In genomic region chr22:45268958-45269844, GRCh38 we compare ENCODE assay signal across 9 cellular contexts. TPM values are rescaled to one million over a fixed set of nuclear protein-coding genes. Genes with fewer than 3 reads are reported as not detected.
DNase-seq lines count a peak whose midpoint lies in the region; ATAC-seq and TF ChIP-seq lines count a peak whose summit lies in the region.
"Had no signal": no experiment of that assay in that cellular context is flagged by ENCODE, and none has a peak within 500 bp of the region (broad histone marks: within the 10 kb centered on the region; RNA-seq: fewer than 3 reads in every experiment).

No MANE protein-coding gene starts in this region.

- H3K4me2 ChIP-seq in GM23248 (ENCODE audit: unreplicated experiment) = peak overlapping the region; percentile 100

- H3K27me3 Mint-ChIP-seq in CD4-positive, alpha-beta T cell = peaks cover 14% of the 10 kb centered on the region

- H3K36me3 Mint-ChIP-seq in CD4-positive, alpha-beta T cell (ENCODE audit: low read depth) = no peaks in the 10 kb centered on the region

- peak overlapping the region; percentile 97 for H2AFZ ChIP-seq in GM23248

- 9 to 10% methylated on average over 30 to 44 of the region's 60 CpGs for WGBS in GM23248 (ENCODE audit: low coverage in 1 of 2, low lambda C conversion rate in 2 of 2, missing lambda C conversion rate in 2 of 2), 2 experiments

- CTCF ChIA-PET in CD4-positive, alpha-beta T cell (lab: Charles Lee) = interaction anchor here (0.7 to 1.6 kb wide), 3 partner anchors 40 to 90 kb away, joined by 3 read pairs; no protein-coding TSS in a partner anchor

- no peak overlapping the region for H3K27ac Mint-ChIP-seq in CD4-positive, alpha-beta T cell

- no peaks in the 10 kb centered on the region for H3K4me1 ChIP-seq in GM23248 (ENCODE audit: insufficient read depth)

- no peaks in the 10 kb centered on the region for H3K9me3 Mint-ChIP-seq in CD4-positive, alpha-beta T cell

- H3K27ac ChIP-seq in CD4-positive, alpha-beta T cell (ENCODE audit: low read depth, low read length) = no peak overlapping the region
- H3K27ac ChIP-seq in GM23248 (no peak overlapping the region), caudate nucleus (ENCODE audit: low read depth, low read length) (peak overlapping the region; percentile 54)

- ATAC-seq in CD4-positive, alpha-beta T cell (ENCODE audit: poor library complexity) = peak; percentile 99
- ATAC-seq in GM18520 (IDR thresholded peaks at IDR 0.05; ENCODE audit: unreplicated experiment) = no peak

- peak; percentile 83 for TF ChIP-seq CTCF in CD4-positive, alpha-beta T cell (IDR thresholded peaks at IDR 0.05)

- H4K20me1 ChIP-seq in GM23248 (ENCODE audit: insufficient read depth) = no peaks in the 10 kb centered on the region

- H3K36me3 ChIP-seq in GM23248 (ENCODE audit: low read depth) = no peaks in the 10 kb centered on the region

- no peaks in the 10 kb centered on the region for H3K79me2 ChIP-seq in GM23248 (ENCODE audit: insufficient read depth)

- peaks cover 1% of the 10 kb centered on the region for H3F3A ChIP-seq in GM23248 (ENCODE audit: insufficient read depth)

- no peaks in the 10 kb centered on the region for H3K9me3 ChIP-seq in CD4-positive, alpha-beta T cell (ENCODE audit: control insufficient read depth, low read length)
- H3K9me3 ChIP-seq in GM23248 (ENCODE audit: low read depth) = no peaks in the 10 kb centered on the region

- peaks cover 17% of the 10 kb centered on the region for H3K4me1 Mint-ChIP-seq in CD4-positive, alpha-beta T cell (ENCODE audit: low read depth)

- POLR2A ChIA-PET in CD4-positive, alpha-beta T cell (lab: Charles Lee) = interaction anchor here (1.5 kb wide), 1 partner anchor 28 kb away, joined by 4 read pairs; no protein-coding TSS in a partner anchor

- intact Hi-C loops in CD4-positive, alpha-beta T cell (cut with DNase I, micrococcal nuclease) = loop anchor here (1.0 to 5.0 kb wide), 6 partner anchors 28 to 403 kb away; partner anchors contain the start of genes ATXN10 (in 1 of the 2) and FAM118A (in 1 of the 2)

- H3K27me3 ChIP-seq in CD4-positive, alpha-beta T cell (ENCODE audit: control insufficient read depth, insufficient read depth, low read length) = no peaks in the 10 kb centered on the region
- no peaks in the 10 kb centered on the region for H3K27me3 ChIP-seq in GM23248 (replicated peaks; ENCODE audit: insufficient read depth)

- no peaks in the 10 kb centered on the region for H3K9me2 ChIP-seq in GM23248 (ENCODE audit: insufficient read depth)

- peak; percentile 81 to 97 (median 90) for DNase-seq in CD4-positive, alpha-beta T cell
- peak; percentile 85 for DNase-seq in GM23248
- peak; percentile 53 for DNase-seq in NCI-H1694 treated with DMSO at 0.1 percent for 48 hours (lab: John Stamatoyannopoulos, UW)
- DNase-seq in activated CD4-positive, CD25-positive, alpha-beta regulatory T cell treated with anti-CD3 and anti-CD28 coated beads, Interleukin-2, amount 50 U/mL, for 16 hours (ENCODE audit: low read depth, low spot score) = peak; percentile 84
- DNase-seq in caudate nucleus (lab: John Stamatoyannopoulos, UW) = peak in 54 of 61 donors; percentile 24 to 86 (median 66)
- DNase-seq in islet precursor cell = peak; percentile 89
- DNase-seq in stimulated activated CD4-positive, alpha-beta T cell treated with anti-CD3 and anti-CD28 coated beads, Interleukin-12 subunit alpha, Interleukin-12 subunit beta, amount 100 ng/mL, for 24 hours (ENCODE audit: low read depth in 2 of 2) = peak; percentile 67 to 74

- peak overlapping the region; percentile 83 for H3K4me3 Mint-ChIP-seq in CD4-positive, alpha-beta T cell

- peak overlapping the region; percentile 66 for H3K9ac ChIP-seq in GM23248

- in situ Hi-C loops in GM23248 (cut with MboI) = no loop called here

- H3K4me3 ChIP-seq in GM23248 = peak overlapping the region; percentile 84

RNA-seq across cellular contexts. Expression of gene UPK3A, which starts 15.5 kb away (rescaled TPM):
- total RNA-seq in CD4-positive, alpha-beta T cell = not detected
- not detected in 2 replicates for total RNA-seq in GM23248 (2014; rRNA removed; shearing (Covaris generic))
- polyA plus RNA-seq in GM23248 (2016; fragmentation: Nextera tagmentation; extraction: Ambion mirVana) = not detected in 2 replicates
- total RNA-seq: T-helper 2 cell treated with Interferon-gamma antibody and Interleukin-4, amounts not matched to agents 100 ng/mL and 5 ng/mL, for 36 hours had no signal

RNA-seq across cellular contexts. Expression of gene KIAA0930, which starts 28.5 kb away (rescaled TPM):
- total RNA-seq in CD4-positive, alpha-beta T cell = 1 to 10 TPM; 6.7 to 7.4 TPM
- 49.2 and 50.9 TPM in 2 replicates for total RNA-seq in GM23248 (2014; rRNA removed; shearing (Covaris generic))
- 8.5 and 8.6 TPM in 2 replicates for polyA plus RNA-seq in GM23248 (2016; fragmentation: Nextera tagmentation; extraction: Ambion mirVana)

RNA-seq across cellular contexts. Expression of gene FAM118A, which starts 40.5 kb away (rescaled TPM):
- total RNA-seq in CD4-positive, alpha-beta T cell = 100 to 1,000 TPM; 159 to 161 TPM
- total RNA-seq in GM23248 (2014; rRNA removed; shearing (Covaris generic)) = 5.2 and 11.1 TPM in 2 replicates
- 8.0 and 8.5 TPM in 2 replicates for polyA plus RNA-seq in GM23248 (2016; fragmentation: Nextera tagmentation; extraction: Ambion mirVana)

Comparison
In these comparisons a context has a peak if more than half of its experiments do, and no peak if none do; other contexts are left out.
1. RNA of gene FAM118A, which starts 40.5 kb away (total RNA-seq): 159 to 161 TPM in CD4-positive, alpha-beta T cell; 5.2 to 11.1 TPM in GM23248; every median in the first group is over 10 times any median in the second.
2. Peak in every context shown above with its lines, with median percentiles within 50 percentile points of each other: DNase-seq.